20 cellular contexts compared by ENCODE assay signal in the genomic region with DNA sequence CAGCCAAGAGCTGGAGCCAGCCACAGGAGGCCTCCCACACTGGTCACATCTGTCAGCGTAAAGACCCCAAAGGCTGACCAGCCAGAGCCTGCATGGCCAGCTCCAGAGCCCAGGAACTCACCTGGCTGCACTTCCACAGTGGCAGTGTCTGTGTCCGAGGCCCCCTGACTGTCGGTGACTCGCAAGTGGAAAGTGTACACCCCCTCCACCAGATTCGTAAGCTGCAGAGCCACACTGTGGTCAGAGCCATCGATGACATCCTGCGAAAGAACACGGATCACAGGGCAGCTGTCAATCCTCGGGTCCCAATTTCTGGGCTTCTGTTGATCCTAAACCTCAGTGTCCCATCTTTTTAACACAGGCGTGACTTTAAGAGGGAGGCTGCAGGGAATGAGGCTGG.
DNase-seq lines count a peak whose midpoint lies in the region; FAIRE-seq and TF ChIP-seq lines count a peak whose summit lies in the region.
"Had no signal": no experiment of that assay in that cellular context is flagged by ENCODE, and none has a peak within 500 bp of the region (broad histone marks: within the 10 kb centered on the region; RNA-seq: fewer than 3 reads in every experiment).

No MANE protein-coding gene starts in this region.

- H3K79me2 ChIP-seq in H1 (ENCODE audit: control insufficient read depth in 1 of 2, insufficient read depth in 2 of 2, low read length in 2 of 2) = no peaks in the 10 kb centered on the region

- no peak overlapping the region for H2AFZ ChIP-seq in H1 (ENCODE audit: low read length)

- no peak overlapping the region for H3K14ac ChIP-seq in H1 (ENCODE audit: insufficient read length)

- no peak overlapping the region for H3K56ac ChIP-seq in H1 (replicated peaks; ENCODE audit: insufficient read length, low read depth, low read length)

- 93% methylated on average over 10 of the region's 10 CpGs; no CpG with 5 or more reads in 1 of the 2 experiments for WGBS in H1 (ENCODE audit: extremely low coverage in 1 of 2, insufficient coverage in 1 of 2, insufficient read length in 1 of 2, insufficient replicate concordance in 2 of 2, low coverage in 1 of 2, low lambda C conversion rate in 2 of 2, missing lambda C conversion rate in 1 of 2), 2 experiments

- H3K4me1 ChIP-seq in BE2C (peaks cover 2% of the 10 kb centered on the region; the same call in 1 of the 2 replicates), H1 (replicated peaks in 1 of 4; ENCODE audit: control insufficient read depth in 3 of 4, insufficient read depth in 4 of 4, low read length in 3 of 4) (no peaks in the 10 kb centered on the region)
- H3K4me1 ChIP-seq: BLaER1 treated with 17β-estradiol and CSF1 and Interleukin-3, amounts not matched to agents 10 nM and 100 nM had no signal

- POLR2A ChIA-PET in H1 (lab: Charles Lee; ENCODE audit: partially characterized antibody) = interaction anchor here (1.3 kb wide), 1 partner anchor 40 kb away, joined by 4 read pairs; no protein-coding TSS in a partner anchor

- H4K5ac ChIP-seq in H1 (ENCODE audit: insufficient read length, low read depth, low read length) = no peak overlapping the region

- H3K79me1 ChIP-seq in H1 (ENCODE audit: low read depth, low read length) = no peaks in the 10 kb centered on the region

- no peak overlapping the region for H2AK5ac ChIP-seq in H1 (ENCODE audit: low read depth, low read length)

- no peak overlapping the region for H4K8ac ChIP-seq in H1 (ENCODE audit: extremely low read depth, insufficient read depth, low read length)

- no peaks in the 10 kb centered on the region; the same call in 1 of the 2 replicates for H3K23me2 ChIP-seq in H1 (ENCODE audit: low read depth, low read length)

- H3K9ac ChIP-seq in H1 (replicated peaks in 1 of 4; ENCODE audit: extremely low read depth in 1 of 4, low read depth in 3 of 4, low read length in 3 of 4) = no peak overlapping the region
- H3K9ac ChIP-seq: BLaER1 treated with 17β-estradiol and CSF1 and Interleukin-3, amounts not matched to agents 10 nM and 100 nM had no signal

- peak; percentile 21 to 42 for TF ChIP-seq RAD21 in H1 (IDR thresholded peaks at IDR 0.05 in 1 of 2, conservative IDR thresholded peaks at IDR 0.05 in 1 of 2; ENCODE audit: low read depth in 2 of 2, low read length in 2 of 2)

- H3K27me3 ChIP-seq in BE2C = no peaks in the 10 kb centered on the region
- H3K27me3 ChIP-seq in H7 (ENCODE audit: control insufficient read depth, insufficient read depth, low read length) = no peaks in the 10 kb centered on the region
- H3K27me3 ChIP-seq in H1 (replicated peaks in 1 of 4; ENCODE audit: control insufficient read depth in 3 of 4, extremely low read depth in 1 of 4, insufficient read depth in 3 of 4, low read length in 3 of 4) = no peaks in the 10 kb centered on the region
- H3K27me3 ChIP-seq: BLaER1 treated with 17β-estradiol and CSF1 and Interleukin-3, amounts not matched to agents 10 nM and 100 nM had no signal

- H2BK12ac ChIP-seq in H1 (ENCODE audit: low read depth, low read length) = no peak overlapping the region

- CTCF ChIA-PET in H1 (lab: Charles Lee; ENCODE audit: partially characterized antibody) = interaction anchor here (0.6 to 4.0 kb wide), 22 partner anchors 9 to 292 kb away, joined by 3 to 19 read pairs (median 4); a partner anchor contains a TSS

- H2BK120ac ChIP-seq in H1 (replicated peaks; ENCODE audit: low read depth, low read length) = no peak overlapping the region

- no peak overlapping the region for H3K4me2 ChIP-seq in H1 (ENCODE audit: insufficient read depth in 1 of 2, low read depth in 2 of 2, low read length in 2 of 2)
- H3K4me2 ChIP-seq: BLaER1 treated with 17β-estradiol and CSF1 and Interleukin-3, amounts not matched to agents 10 nM and 100 nM had no signal

- H4K91ac ChIP-seq in H1 (replicated peaks; ENCODE audit: insufficient read length, low read length) = no peak overlapping the region

- no peak overlapping the region for H3K4me3 ChIP-seq in BE2C (ENCODE audit: low read depth, low read length)
- H3K4me3 ChIP-seq in H7 (ENCODE audit: insufficient read depth, low read depth, low read length) = no peak overlapping the region
- no peak overlapping the region for H3K4me3 ChIP-seq in H1 (ENCODE audit: extremely low read depth in 1 of 4, insufficient read depth in 2 of 4, low read depth in 3 of 4, low read length in 4 of 4)
- H3K4me3 ChIP-seq: BLaER1 treated with 17β-estradiol and CSF1 and Interleukin-3, amounts not matched to agents 10 nM and 100 nM had no signal

- DNase-seq in NCI-H146 (lab: John Stamatoyannopoulos, UW) (peak; percentile 5), NCI-H146 treated with DMSO at 0.1 percent for 48 hours (lab: John Stamatoyannopoulos, UW; ENCODE audit: unreplicated experiment) (no peak), BE2C (no peak), H7 (peak; percentile 19), H1 (ENCODE audit: low read depth in 1 of 2, low spot score in 2 of 2) (no peak), NCI-H748 treated with DMSO at 0.1 percent for 48 hours (lab: John Stamatoyannopoulos, UW) (no peak), glomerular visceral epithelial cell (ENCODE audit: extremely low spot score) (no peak)
- DNase-seq in activated effector memory CD4-positive, alpha-beta T cell treated with anti-CD3 and anti-CD28 coated beads, Interleukin-2, amount 50 U/mL, for 16 hours = no peak
- DNase-seq: 8988T; AML-193; Calu3; CD4-positive, alpha-beta T cell; DMS 273 treated with DMSO at 0.1 percent for 48 hours; DMS79 treated with DMSO at 0.1 percent for 48 hours; GDM1; GOT3; HCEC 1CT; KBM-7 had no signal

- H3K36me3 ChIP-seq in BE2C (no peaks in the 10 kb centered on the region), H7 (replicated peaks; ENCODE audit: control insufficient read depth, insufficient read depth, low read length) (no peaks in the 10 kb centered on the region), H1 (ENCODE audit: control insufficient read depth in 2 of 4, insufficient read depth in 4 of 4, low read length in 3 of 4) (no peaks in the 10 kb centered on the region)
- H3K36me3 ChIP-seq: BLaER1 treated with 17β-estradiol and CSF1 and Interleukin-3, amounts not matched to agents 10 nM and 100 nM had no signal

- H3K27ac ChIP-seq in H1 (ENCODE audit: low read depth, low read length) = no peak overlapping the region
- H3K27ac ChIP-seq: BLaER1 treated with 17β-estradiol and CSF1 and Interleukin-3, amounts not matched to agents 10 nM and 100 nM; HL-60 had no signal

- TF ChIP-seq POLR2A in H1 (IDR thresholded peaks at IDR 0.05; ENCODE audit: control extremely low read depth in 1 of 2, low read depth in 2 of 2, low read length in 2 of 2) = no peak

- H2BK5ac ChIP-seq in H1 (ENCODE audit: low read depth, low read length) = no peak overlapping the region

- no peaks in the 10 kb centered on the region for H4K20me1 ChIP-seq in H1 (replicated peaks in 1 of 2; ENCODE audit: control insufficient read depth in 1 of 2, insufficient read depth in 2 of 2, low read length in 2 of 2)
- H4K20me1 ChIP-seq: BLaER1 treated with 17β-estradiol and CSF1 and Interleukin-3, amounts not matched to agents 10 nM and 100 nM had no signal

- TF ChIP-seq EP300 in H1 (IDR thresholded peaks at IDR 0.05; ENCODE audit: borderline replicate concordance in 1 of 2, low read depth in 2 of 2, low read length in 2 of 2) = no peak

- H2BK20ac ChIP-seq in H1 (ENCODE audit: low read length) = no peak overlapping the region

- FAIRE-seq in H1 (lab: Jason Lieb, UNC) = no peak

- H3K23ac ChIP-seq in H1 (ENCODE audit: insufficient read length) = no peak overlapping the region

- H3K4ac ChIP-seq in H1 (replicated peaks; ENCODE audit: insufficient read length, low read depth, low read length) = no peak overlapping the region

- no peaks in the 10 kb centered on the region for H3K9me3 ChIP-seq in BE2C
- H3K9me3 ChIP-seq in H1 (ENCODE audit: insufficient read depth in 2 of 2, low read depth in 1 of 2, low read length in 1 of 2) = no peaks in the 10 kb centered on the region
- H3K9me3 ChIP-seq: BLaER1 treated with 17β-estradiol and CSF1 and Interleukin-3, amounts not matched to agents 10 nM and 100 nM had no signal

- TF ChIP-seq CTCF in BE2C (IDR thresholded peaks at IDR 0.05; ENCODE audit: low read depth, low read length) = 0 out of 2 replicates have a peak, but pooled peaks have one; percentile 3
- TF ChIP-seq CTCF in H1 (IDR thresholded peaks at IDR 0.05; ENCODE audit: control extremely low read depth in 1 of 3, insufficient read depth in 1 of 3, low read depth in 1 of 3, low read length in 3 of 3) = peak in 2 of 3 experiments; percentile 9 to 16; a peak in 2 of 4 replicates

- no peak overlapping the region for H3K18ac ChIP-seq in H1 (ENCODE audit: extremely low read depth, low read length)

- no peak overlapping the region for H2BK15ac ChIP-seq in H1 (ENCODE audit: low read length)

TF ChIP-seq in H1, 55 proteins besides CTCF, POLR2A, EP300 and RAD21 (continues in another document):
- TF ChIP-seq JUND (IDR thresholded peaks at IDR 0.05; ENCODE audit: low read length) (no peak), RNF2 (IDR thresholded peaks at IDR 0.05; ENCODE audit: borderline replicate concordance, low read depth, low read length, missing control alignments, poor library complexity, severe bottlenecking) (no peak), POU5F1 (IDR thresholded peaks at IDR 0.05; ENCODE audit: low read depth, low read length) (no peak), BCL11A (IDR thresholded peaks at IDR 0.05; ENCODE audit: low read depth in 2 of 2, low read length in 2 of 2) (no peak), SP2 (IDR thresholded peaks at IDR 0.05; ENCODE audit: low read length) (no peak), GTF2F1 (IDR thresholded peaks at IDR 0.05; ENCODE audit: borderline replicate concordance, low read depth, low read length) (no peak), TCF12 (IDR thresholded peaks at IDR 0.05; ENCODE audit: low read depth, low read length) (no peak), SP1 (IDR thresholded peaks at IDR 0.05; ENCODE audit: low read depth, low read length) (no peak), HDAC6 (IDR thresholded peaks at IDR 0.05; ENCODE audit: low read depth, low read length) (no peak), PHF8 (conservative IDR thresholded peaks at IDR 0.05; ENCODE audit: low read depth, low read length) (no peak), RBBP5 (IDR thresholded peaks at IDR 0.05; ENCODE audit: borderline replicate concordance, low read depth, low read length) (no peak), MAFK (IDR thresholded peaks at IDR 0.05; ENCODE audit: low read depth, low read length) (no peak), KDM5A (IDR thresholded peaks at IDR 0.05; ENCODE audit: low read length) (no peak), FOSL1 (IDR thresholded peaks at IDR 0.05; ENCODE audit: insufficient read depth, low read depth, low read length) (no peak), CBX8 (IDR thresholded peaks at IDR 0.05; ENCODE audit: borderline replicate concordance, low read depth, low read length) (no peak), CREB1 (IDR thresholded peaks at IDR 0.05) (no peak)
- TF ChIP-seq, protein P1, sequence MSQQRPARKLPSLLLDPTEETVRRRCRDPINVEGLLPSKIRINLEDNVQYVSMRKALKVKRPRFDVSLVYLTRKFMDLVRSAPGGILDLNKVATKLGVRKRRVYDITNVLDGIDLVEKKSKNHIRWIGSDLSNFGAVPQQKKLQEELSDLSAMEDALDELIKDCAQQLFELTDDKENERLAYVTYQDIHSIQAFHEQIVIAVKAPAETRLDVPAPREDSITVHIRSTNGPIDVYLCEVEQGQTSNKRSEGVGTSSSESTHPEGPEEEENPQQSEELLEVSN (IDR thresholded peaks at IDR 0.05) = no peak

Comparison
In these comparisons a context has a peak if more than half of its experiments do, and no peak if none do; other contexts are left out.
1. DNase-seq: peak in NCI-H146 (single experiment) and H7 (single experiment); none in NCI-H146 treated with DMSO at 0.1 percent for 48 hours (single experiment), BE2C (single experiment), H1 (0 of 2), activated effector memory CD4-positive, alpha-beta T cell treated with anti-CD3 and anti-CD28 coated beads, Interleukin-2, amount 50 U/mL, for 16 hours (single experiment), NCI-H748 treated with DMSO at 0.1 percent for 48 hours (single experiment) and glomerular visceral epithelial cell (single experiment).